In the genomic region with DNA sequence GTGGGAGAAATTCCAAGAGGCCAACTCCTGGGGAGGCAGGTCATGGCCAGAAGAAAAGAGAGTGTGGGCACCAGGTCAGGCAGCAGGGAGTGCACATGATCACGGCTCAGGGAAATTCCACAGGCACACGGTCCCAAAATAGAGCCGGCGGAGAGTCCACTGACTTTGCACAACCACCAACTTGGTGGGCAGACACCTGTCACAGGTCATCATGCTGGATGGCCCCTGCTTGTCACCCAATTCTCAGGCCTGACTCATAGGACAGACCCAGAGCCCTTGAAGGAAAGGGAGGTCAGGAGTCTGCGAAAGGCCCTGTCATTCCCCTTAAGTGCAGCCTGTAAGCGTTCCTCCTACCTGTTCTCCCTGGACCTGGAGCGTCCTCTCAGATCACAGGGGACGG, we compare ENCODE assay signal across 1 cellular context.
TF ChIP-seq lines count a peak whose summit lies in the region.

No MANE protein-coding gene starts in this region.

TF ChIP-seq in H1, 55 proteins besides CTCF, POLR2A, EP300 and RAD21:
- TF ChIP-seq TBP (IDR thresholded peaks at IDR 0.05; ENCODE audit: low read depth, low read length): no peak
- no peak for TF ChIP-seq CTBP2 (IDR thresholded peaks at IDR 0.05; ENCODE audit: borderline replicate concordance, insufficient read depth, insufficient read length, low read length)
